In the genomic region with DNA sequence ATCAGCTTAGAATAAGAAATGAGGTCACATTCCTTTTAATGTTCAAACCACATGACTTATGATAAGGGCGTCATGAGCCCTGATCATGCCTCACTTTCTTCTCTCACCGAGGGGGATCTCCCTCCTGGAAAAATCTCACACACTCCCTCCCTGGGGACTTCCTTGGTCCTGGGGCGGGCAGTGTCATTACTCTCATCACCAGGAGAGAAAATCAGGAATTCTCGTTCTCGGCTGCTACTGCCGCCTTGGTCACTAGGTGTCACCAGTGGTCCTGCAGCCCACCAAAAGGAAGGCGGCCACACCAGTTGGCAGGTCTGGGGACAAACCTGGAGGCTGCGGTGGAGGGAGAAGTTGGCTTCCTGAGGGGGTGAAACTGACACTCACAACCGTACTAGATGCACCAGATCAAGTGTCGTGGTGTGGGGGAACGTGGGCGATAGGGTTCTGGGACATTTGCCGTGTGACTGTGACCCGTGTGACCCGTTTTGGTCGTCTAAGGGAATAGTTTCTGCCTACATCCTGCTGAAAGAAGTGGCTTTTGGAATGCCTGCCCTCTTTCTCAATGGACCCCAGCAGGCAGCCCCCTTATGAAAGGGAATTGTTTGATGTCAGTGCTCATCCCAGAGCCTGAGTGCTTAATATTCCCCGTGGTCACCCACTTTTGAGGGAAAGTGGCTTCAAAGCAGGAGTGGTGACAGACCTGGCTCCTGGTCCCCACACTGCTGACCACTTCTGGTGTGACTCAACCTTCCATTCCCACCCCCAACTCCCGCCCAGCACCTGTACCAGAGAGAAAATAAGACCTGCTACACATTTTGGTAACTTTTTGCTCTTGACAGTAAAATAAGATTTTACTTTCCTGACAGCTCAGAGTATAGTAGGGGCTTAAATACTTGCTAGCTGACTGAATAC, we compare ENCODE assay signal across 8 cellular contexts.
DNase-seq lines count a peak whose midpoint lies in the region; ATAC-seq and TF ChIP-seq lines count a peak whose summit lies in the region.

No MANE protein-coding gene starts in this region.

- TF ChIP-seq POLR2A in testis (IDR thresholded peaks at IDR 0.05): no peak

- H3K4me1 ChIP-seq in fibroblast of lung (ENCODE audit: control insufficient read depth, extremely low read depth, insufficient read depth, low read length): peaks cover 4% of the 10 kb centered on the region
- peaks cover 11% of the 10 kb centered on the region for H3K4me1 ChIP-seq in testis

- H4K20me1 ChIP-seq in fibroblast of lung (ENCODE audit: control insufficient read depth, extremely low read depth, insufficient read depth, low read length): no peaks in the 10 kb centered on the region

- no peaks in the 10 kb centered on the region for H3K36me3 Mint-ChIP-seq in naive thymus-derived CD8-positive, alpha-beta T cell

- H3K27me3 ChIP-seq in fibroblast of lung (ENCODE audit: control insufficient read depth, insufficient read depth, low read length) (peaks cover 13% of the 10 kb centered on the region), testis (no peaks in the 10 kb centered on the region)

- intact Hi-C loops in testis (cut with DNase I; ENCODE audit: low total_unique reads): no loop called here

- H3K9me3 ChIP-seq in fibroblast of lung (ENCODE audit: control insufficient read depth, insufficient read depth, low read depth, low read length) (no peaks in the 10 kb centered on the region), testis (no peaks in the 10 kb centered on the region)

- peak overlapping the region; percentile 20 to 80 (median 68) for H3K4me3 Mint-ChIP-seq in naive thymus-derived CD8-positive, alpha-beta T cell

- H2AFZ ChIP-seq in fibroblast of lung (ENCODE audit: low read length): peak overlapping the region; percentile 81

- POLR2A ChIA-PET in naive thymus-derived CD8-positive, alpha-beta T cell (lab: Charles Lee): no interaction called here

- no peaks in the 10 kb centered on the region for H3K36me3 ChIP-seq in fibroblast of lung (ENCODE audit: control insufficient read depth, insufficient read depth, low read length)
- no peaks in the 10 kb centered on the region for H3K36me3 ChIP-seq in testis (ENCODE audit: low read depth, missing control alignments)

- no peaks in the 10 kb centered on the region for H3K9me3 Mint-ChIP-seq in naive thymus-derived CD8-positive, alpha-beta T cell

- 31 to 34% methylated on average over 17 to 18 of the region's 18 CpGs for WGBS in testis, 2 donors

- H3K9ac ChIP-seq in fibroblast of lung (ENCODE audit: insufficient read depth, low read length): no peak overlapping the region

- DNase-seq in CD1c-positive myeloid dendritic cell (ENCODE audit: extremely low spot score) (peak; percentile 45), NCI-H774 (lab: John Stamatoyannopoulos, UW) (peak; percentile 58), fibroblast of lung (ENCODE audit: low read depth in 2 of 2) (peak; percentile 43 to 52), testis (peak; percentile 72)
- DNase-seq in activated T-cell treated with anti-CD3 and anti-CD28 coated beads, Interleukin-2, amount 50 U/mL, for 1 hour: peak; percentile 49
- peak in 9 of 10 donors; percentile 15 to 38 (median 23) for DNase-seq in naive thymus-derived CD8-positive, alpha-beta T cell

- H3K4me1 Mint-ChIP-seq in naive thymus-derived CD8-positive, alpha-beta T cell: peaks cover 3 to 9% (median 7%) of the 10 kb centered on the region in 4 donors

- ATAC-seq in GM19324 (IDR thresholded peaks at IDR 0.05; ENCODE audit: low FRiP score, unreplicated experiment) (peak; percentile 66), HG03354 (IDR thresholded peaks at IDR 0.05; ENCODE audit: poor library complexity, severe bottlenecking, unreplicated experiment) (peak; percentile 84)
- peak; percentile 83 to 86 for ATAC-seq in naive thymus-derived CD8-positive, alpha-beta T cell

- H3K27ac ChIP-seq in fibroblast of lung (ENCODE audit: insufficient read depth, low read length): no peak overlapping the region
- H3K27ac ChIP-seq in testis: no peak overlapping the region

- peak overlapping the region in 2 of 10 donors; percentile 56 to 75 for H3K27ac Mint-ChIP-seq in naive thymus-derived CD8-positive, alpha-beta T cell

- peak; percentile 71 to 90 for TF ChIP-seq CTCF in fibroblast of lung (conservative IDR thresholded peaks at IDR 0.05 in 1 of 2, IDR thresholded peaks at IDR 0.05 in 1 of 2; ENCODE audit: low read depth in 1 of 2, low read length in 2 of 2)
- TF ChIP-seq CTCF in testis (IDR thresholded peaks at IDR 0.05): peak; percentile 39 to 66 (median 60)

- H3K4me3 ChIP-seq in fibroblast of lung (replicated peaks in 1 of 4; ENCODE audit: control extremely low read depth in 1 of 4, insufficient read depth in 1 of 4, low read depth in 3 of 4, low read length in 4 of 4) (no peak overlapping the region), testis (no peak overlapping the region)

- H3K79me2 ChIP-seq in fibroblast of lung (ENCODE audit: control insufficient read depth, insufficient read depth, low read length): no peaks in the 10 kb centered on the region

- peak overlapping the region; percentile 35 for H3K4me2 ChIP-seq in fibroblast of lung (ENCODE audit: extremely low read depth, insufficient read depth, low read length)

- H3K27me3 Mint-ChIP-seq in naive thymus-derived CD8-positive, alpha-beta T cell: peaks cover 0 to 11% (median 0%) of the 10 kb centered on the region in 5 donors
